21 cellular contexts compared by ENCODE assay signal in genomic region chr11:26620282-26621045, GRCh38. TPM values are rescaled to one million over a fixed set of nuclear protein-coding genes. Genes with fewer than 3 reads are reported as not detected.
DNase-seq lines count a peak whose midpoint lies in the region; ATAC-seq and TF ChIP-seq lines count a peak whose summit lies in the region.
"Had no signal": no experiment of that assay in that cellular context is flagged by ENCODE, and none has a peak within 500 bp of the region (broad histone marks: within the 10 kb centered on the region; RNA-seq: fewer than 3 reads in every experiment).

No MANE protein-coding gene starts in this region.

- H3K27me3 ChIP-seq in SK-N-SH (ENCODE audit: insufficient read depth) (no peaks in the 10 kb centered on the region), suprapubic skin (no peaks in the 10 kb centered on the region), upper lobe of left lung (no peaks in the 10 kb centered on the region)
- H3K27me3 ChIP-seq: BLaER1, right lobe of liver had no signal

- peaks cover 11% of the 10 kb centered on the region for H3F3A ChIP-seq in SK-N-SH (replicated peaks; ENCODE audit: insufficient read depth)

- no peak for TF ChIP-seq CTCF in SK-N-SH (IDR thresholded peaks at IDR 0.05)
- TF ChIP-seq CTCF in fibroblast of mammary gland (conservative IDR thresholded peaks at IDR 0.05; ENCODE audit: control insufficient read depth, insufficient read depth, low read depth, low read length) = no peak
- TF ChIP-seq CTCF in suprapubic skin (IDR thresholded peaks at IDR 0.05) = no peak
- TF ChIP-seq CTCF in upper lobe of left lung (IDR thresholded peaks at IDR 0.05) = no peak

- TF ChIP-seq EP300 in SK-N-SH (IDR thresholded peaks at IDR 0.05; ENCODE audit: borderline replicate concordance in 1 of 2, low read depth in 1 of 2, low read length in 1 of 2) (no peak), suprapubic skin (IDR thresholded peaks at IDR 0.05) (no peak), upper lobe of left lung (IDR thresholded peaks at IDR 0.05) (no peak)

- CTCF ChIA-PET in SK-N-SH (lab: Yijun Ruan, JAX) = interaction anchor here (0.8 kb wide), 1 partner anchor 22 kb away, joined by 3 read pairs; no protein-coding TSS in a partner anchor

- TF ChIP-seq RAD21 in SK-N-SH (IDR thresholded peaks at IDR 0.05; ENCODE audit: low read length) = no peak

- POLR2A ChIA-PET in SK-N-SH (lab: Yijun Ruan, JAX) = no interaction called here

- no peak for TF ChIP-seq POLR2A in suprapubic skin (IDR thresholded peaks at IDR 0.05)
- TF ChIP-seq POLR2A in upper lobe of left lung (IDR thresholded peaks at IDR 0.05) = no peak

- H4K20me1 ChIP-seq in SK-N-SH (ENCODE audit: insufficient read depth) = no peaks in the 10 kb centered on the region
- H4K20me1 ChIP-seq: BLaER1 had no signal

- DNase-seq in HPDE6-E6E7 (ENCODE audit: extremely low spot score) (peak; percentile 11), SK-N-SH (no peak), fibroblast of mammary gland (ENCODE audit: low read depth) (peak; percentile 19), suprapubic skin (ENCODE audit: low spot score in 2 of 2) (no peak), SKM-1 (lab: John Stamatoyannopoulos, UW; ENCODE audit: unreplicated experiment) (no peak), upper lobe of left lung (no peak), NCI-H1436 treated with DMSO at 0.1 percent for 48 hours (lab: John Stamatoyannopoulos, UW) (no peak)
- DNase-seq: activated CD4-positive, alpha-beta T cell treated with anti-CD3 and anti-CD28 coated beads for 4 hours; activated CD8-positive, alpha-beta memory T cell treated with anti-CD3 and anti-CD28 coated beads, Interleukin-2, amount 50 U/mL, for 4 hours; activated effector memory CD4-positive, alpha-beta T cell treated with anti-CD3 and anti-CD28 coated beads, Interleukin-2, amount 50 U/mL, for 16 hours; GF-D8; lower lobe of right lung; NCI-H1694 treated with DMSO at 0.1 percent for 48 hours; right lobe of liver; RPMI8226 had no signal

- H3K79me2 ChIP-seq in SK-N-SH (ENCODE audit: insufficient read depth) = no peaks in the 10 kb centered on the region

- H3K9me3 ChIP-seq in SK-N-SH (no peaks in the 10 kb centered on the region), suprapubic skin (no peaks in the 10 kb centered on the region), upper lobe of left lung (no peaks in the 10 kb centered on the region)
- H3K9me3 ChIP-seq: BLaER1, HAP-1, lower lobe of right lung, right lobe of liver had no signal

- WGBS in SK-N-SH (ENCODE audit: low lambda C conversion rate) = 88% methylated on average over 1 of the region's 1 CpG
- 98% methylated on average over 1 of the region's 1 CpG for WGBS in suprapubic skin
- 86 to 96% methylated on average over 1 of the region's 1 CpG for WGBS in upper lobe of left lung, 2 donors

- H2AFZ ChIP-seq in SK-N-SH (ENCODE audit: low read depth) = 0 out of 2 replicates have a peak overlapping the region, but pooled peaks have one; percentile 16

- no peak overlapping the region for H3K9ac ChIP-seq in SK-N-SH
- H3K9ac ChIP-seq: BLaER1 had no signal

- H3K4me1 ChIP-seq in SK-N-SH (ENCODE audit: control insufficient read depth in 1 of 2, insufficient read depth in 2 of 2, low read depth in 1 of 2, low read length in 1 of 2) (peaks cover 0 to 45% of the 10 kb centered on the region in 2 experiments; a peak in 3 of 4 replicates), suprapubic skin (peaks cover 8% of the 10 kb centered on the region), upper lobe of left lung (no peaks in the 10 kb centered on the region)
- H3K4me1 ChIP-seq: BLaER1, HAP-1, lower lobe of right lung, right lobe of liver had no signal

- H3K36me3 ChIP-seq in SK-N-SH (replicated peaks in 1 of 2; ENCODE audit: control insufficient read depth in 1 of 2, insufficient read depth in 2 of 2, low read length in 1 of 2) (no peaks in the 10 kb centered on the region), suprapubic skin (no peaks in the 10 kb centered on the region), upper lobe of left lung (no peaks in the 10 kb centered on the region)
- H3K36me3 ChIP-seq: BLaER1, HAP-1, lower lobe of right lung, right lobe of liver had no signal

- H3K4me2 ChIP-seq in SK-N-SH = no peak overlapping the region
- H3K4me2 ChIP-seq: BLaER1 had no signal

- no peaks in the 10 kb centered on the region for H3K9me2 ChIP-seq in SK-N-SH

- ATAC-seq in upper lobe of left lung (ENCODE audit: low FRiP score in 2 of 2) = no peak
- ATAC-seq: lower lobe of right lung; right lobe of liver; stimulated activated memory B cell treated with anti-CD40 and anti-IgM and Interleukin-4, amounts not matched to agents 10 μg/mL and 1 μg/mL and 100 μg/mL, for 72 hours had no signal

- H3K27ac ChIP-seq in SK-N-SH (ENCODE audit: low read depth in 2 of 2, low read length in 1 of 2) (peak overlapping the region; percentile 28 to 71; a peak in 3 of 4 replicates), suprapubic skin (peak overlapping the region; percentile 63), upper lobe of left lung (no peak overlapping the region)
- H3K27ac ChIP-seq: BLaER1, lower lobe of right lung, right lobe of liver had no signal

- H3K4me3 ChIP-seq in SK-N-SH (ENCODE audit: low read depth in 2 of 2, low read length in 1 of 2) (no peak overlapping the region), fibroblast of mammary gland (ENCODE audit: control insufficient read depth, low read depth, low read length) (no peak overlapping the region), suprapubic skin (no peak overlapping the region), upper lobe of left lung (no peak overlapping the region)
- H3K4me3 ChIP-seq: BLaER1, HAP-1, lower lobe of right lung, right lobe of liver had no signal

TF ChIP-seq in SK-N-SH, 30 proteins besides CTCF, POLR2A, EP300 and RAD21 (continues in another document):
- TF ChIP-seq USF1 (IDR thresholded peaks at IDR 0.05; ENCODE audit: borderline replicate concordance, low read depth) = no peak
- no peak for TF ChIP-seq JUND (IDR thresholded peaks at IDR 0.05)
- no peak for TF ChIP-seq SMC3 (IDR thresholded peaks at IDR 0.05; ENCODE audit: low read depth, low read length)
- TF ChIP-seq MXI1 (IDR thresholded peaks at IDR 0.05; ENCODE audit: low read depth, low read length) = no peak
- no peak for TF ChIP-seq GABPA (IDR thresholded peaks at IDR 0.05; ENCODE audit: low read depth)
- TF ChIP-seq EZH2phosphoT487 (IDR thresholded peaks at IDR 0.05; ENCODE audit: borderline replicate concordance, low read depth) = no peak
- TF ChIP-seq SIN3A (IDR thresholded peaks at IDR 0.05; ENCODE audit: borderline replicate concordance, low read depth, low read length) = no peak
- TF ChIP-seq ZBTB33 (IDR thresholded peaks at IDR 0.05; ENCODE audit: borderline replicate concordance, low read depth) = no peak
- TF ChIP-seq RCOR1 (IDR thresholded peaks at IDR 0.05; ENCODE audit: low read length) = no peak
- TF ChIP-seq MEF2A (IDR thresholded peaks at IDR 0.05; ENCODE audit: borderline replicate concordance, low read depth) = no peak
- no peak for TF ChIP-seq RXRA (IDR thresholded peaks at IDR 0.05; ENCODE audit: borderline replicate concordance, low read depth)
- TF ChIP-seq USF2 (IDR thresholded peaks at IDR 0.05; ENCODE audit: borderline replicate concordance, low read depth, low read length) = no peak
- no peak for TF ChIP-seq NRF1 (IDR thresholded peaks at IDR 0.05; ENCODE audit: low read depth, low read length)
- no peak for TF ChIP-seq PBX3 (IDR thresholded peaks at IDR 0.05)
- no peak for TF ChIP-seq GATA2 (CRISPR knock-in tag; IDR thresholded peaks at IDR 0.05)

RNA-seq across cellular contexts. Expression of gene MUC15, which starts 48.4 kb away (rescaled TPM):
- not detected in 2 replicates for polyA plus RNA-seq in SK-N-SH (2012; rRNA removed)
- polyA plus RNA-seq in SK-N-SH (2012; cell fraction: cytosol; rRNA removed) = not detected in 2 replicates
- polyA plus RNA-seq in SK-N-SH (2012; cell fraction: nucleus; rRNA removed) = not detected in 2 replicates
- total RNA-seq in suprapubic skin (10 to 100 TPM; 36.1 to 64.8 (median 55.0) TPM), upper lobe of left lung (10 to 100 TPM in 3 of 6 donors, 1 to 10 TPM in 3; 3.9 to 64.3 (median 13.3) TPM)
- total RNA-seq: cardiac septum, dermis microvascular lymphatic vessel endothelial cell, osteoblast, right lobe of liver had no signal

Comparison
In these comparisons a context has a peak if more than half of its experiments do, and no peak if none do; other contexts are left out.
1. DNase-seq: peak in HPDE6-E6E7 (single experiment) and fibroblast of mammary gland (single experiment); none in SK-N-SH (single experiment), suprapubic skin (0 of 2), SKM-1 (single experiment), upper lobe of left lung (0 of 2) and NCI-H1436 treated with DMSO at 0.1 percent for 48 hours (single experiment).
2. H3K27ac ChIP-seq: peak in SK-N-SH (2 of 2) and suprapubic skin (single experiment); none in upper lobe of left lung (0 of 4).